In the genomic region with DNA sequence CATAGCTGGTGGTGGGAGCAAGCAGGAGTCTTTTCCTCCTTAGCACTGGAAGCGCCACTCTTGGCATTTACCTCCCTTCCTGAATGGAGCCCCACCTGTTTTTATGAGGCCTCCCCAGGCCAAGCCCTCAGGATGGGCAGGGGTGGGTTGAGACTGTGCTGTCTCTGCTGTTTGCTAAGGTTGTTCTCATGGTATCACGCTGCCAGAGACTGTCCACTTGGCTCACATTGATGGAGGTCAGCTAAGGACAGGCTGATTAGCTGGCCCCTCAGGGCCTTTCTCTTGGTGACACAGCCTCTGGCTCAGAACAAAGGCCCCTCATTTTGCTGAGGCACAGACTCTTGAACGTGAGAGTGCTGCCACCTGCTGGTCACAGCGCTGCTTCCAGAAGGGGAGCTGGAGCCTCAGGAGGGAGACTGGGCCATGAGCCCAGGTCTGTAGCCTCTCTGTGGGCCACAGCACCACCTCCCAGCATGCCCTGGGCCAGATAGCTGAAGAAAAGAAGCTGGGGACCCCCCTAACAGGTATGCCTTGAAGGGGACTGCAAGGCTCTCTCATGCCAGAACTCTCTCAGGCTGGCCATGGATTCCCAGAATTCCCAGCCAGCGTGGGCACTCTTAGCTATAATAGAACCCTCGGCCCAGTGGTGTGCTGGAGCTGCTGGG, we compare ENCODE assay signal across 8 cellular contexts.
DNase-seq lines count a peak whose midpoint lies in the region; ATAC-seq, FAIRE-seq and TF ChIP-seq lines count a peak whose summit lies in the region.

No MANE protein-coding gene starts in this region.

- peak; percentile 73 for ATAC-seq in GM18519 (IDR thresholded peaks at IDR 0.05; ENCODE audit: low FRiP score, unreplicated experiment)
- peak; percentile 65 for ATAC-seq in HG03095 (IDR thresholded peaks at IDR 0.05; ENCODE audit: unreplicated experiment)

- in situ Hi-C loops in ACHN (cut with HindIII; ENCODE audit: low pct_ligation_motif_present, low pct_unique_long_range_greater_than_20kb, low sequenced_read_pairs) = loop anchor here (25.0 kb wide), 1 partner anchor 348 kb away; no protein-coding TSS in a partner anchor

- TF ChIP-seq CTCF in WI38 (IDR thresholded peaks at IDR 0.05; ENCODE audit: low read depth, low read length) (peak; percentile 89), bronchial epithelial cell (IDR thresholded peaks at IDR 0.05; ENCODE audit: insufficient read depth, low read length, severe bottlenecking) (peak; percentile 93), kidney epithelial cell (IDR thresholded peaks at IDR 0.05; ENCODE audit: insufficient read depth, low read length, poor library complexity, severe bottlenecking) (peak; percentile 87)

- H3K4me3 ChIP-seq in WI38 (ENCODE audit: low read depth, low read length) (no peak overlapping the region), bronchial epithelial cell (ENCODE audit: low read depth, low read length) (no peak overlapping the region), kidney epithelial cell (ENCODE audit: low read depth, low read length) (no peak overlapping the region)

- peak; percentile 67 for DNase-seq in ACHN
- peak; percentile 72 for DNase-seq in NCI-H2171 treated with DMSO at 0.1 percent for 48 hours (lab: John Stamatoyannopoulos, UW)
- peak; percentile 63 for DNase-seq in bronchial epithelial cell (ENCODE audit: low read depth)
- DNase-seq in kidney epithelial cell (ENCODE audit: low read depth) = no peak
- DNase-seq in stimulated activated CD4-positive, alpha-beta T cell treated with anti-CD3 and anti-CD28 coated beads, Interleukin-1b, Interleukin-23, amount 100 ng/mL, for 4 hours (ENCODE audit: low read depth in 2 of 2) = peak; percentile 89 to 91

- H3K36me3 ChIP-seq in bronchial epithelial cell (ENCODE audit: control insufficient read depth, insufficient read depth, low read length) = no peaks in the 10 kb centered on the region
- H3K36me3 ChIP-seq in kidney epithelial cell (ENCODE audit: control insufficient read depth, insufficient read depth, low read length) = no peaks in the 10 kb centered on the region

- no peaks in the 10 kb centered on the region for H3K27me3 ChIP-seq in bronchial epithelial cell (ENCODE audit: control insufficient read depth, insufficient read depth, low read length)
- no peaks in the 10 kb centered on the region for H3K27me3 ChIP-seq in kidney epithelial cell (ENCODE audit: control insufficient read depth, insufficient read depth, low read length)

- FAIRE-seq in bronchial epithelial cell (lab: Jason Lieb, UNC) = no peak
